1 cellular context compared by ENCODE assay signal in the genomic region with DNA sequence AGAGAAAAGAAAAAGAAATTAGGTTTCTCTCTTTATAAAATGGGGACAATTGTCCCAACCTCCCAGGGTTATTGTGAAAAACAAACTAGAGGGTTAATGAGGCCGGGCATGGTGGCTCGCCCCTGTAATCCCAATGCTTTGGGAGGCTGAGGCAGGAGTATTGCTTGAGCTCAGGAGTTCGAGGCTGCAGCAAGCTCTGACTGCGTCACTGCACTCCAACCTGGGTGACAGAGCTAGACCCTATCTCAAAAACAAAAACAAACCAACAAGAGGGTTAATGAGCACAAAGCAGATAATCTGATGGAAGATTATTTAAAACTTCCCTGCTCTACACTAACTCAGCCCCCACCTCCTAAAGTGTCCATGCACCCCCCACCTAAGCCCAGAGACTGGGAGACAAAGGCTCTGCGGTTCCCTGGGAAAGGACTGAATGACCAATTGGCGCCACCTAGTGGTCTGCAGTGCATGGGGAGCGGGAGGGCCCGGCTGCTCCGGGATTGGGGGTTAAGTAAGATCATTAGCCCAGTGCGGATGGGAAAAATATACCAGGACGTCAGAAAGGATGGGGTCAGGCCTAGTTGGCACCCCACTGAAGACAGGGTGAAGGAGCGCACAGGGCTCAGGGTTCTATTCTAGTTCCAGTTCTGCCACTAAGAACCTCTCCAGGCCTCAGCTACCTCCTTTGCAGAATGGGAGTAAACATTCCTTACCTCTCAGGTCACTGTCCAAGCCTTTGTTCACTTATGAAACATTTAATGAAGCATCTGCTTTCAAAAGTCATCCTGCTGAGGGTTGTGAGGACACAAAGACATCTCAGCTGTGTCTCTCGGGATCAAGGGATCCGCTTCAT.
TF ChIP-seq lines count a peak whose summit lies in the region.

No MANE protein-coding gene starts in this region.

TF ChIP-seq in HCT116, 20 proteins besides CTCF, POLR2A, EP300 and RAD21:
- no peak for TF ChIP-seq EGR1 (IDR thresholded peaks at IDR 0.05; ENCODE audit: low read depth)
- TF ChIP-seq, protein P1, sequence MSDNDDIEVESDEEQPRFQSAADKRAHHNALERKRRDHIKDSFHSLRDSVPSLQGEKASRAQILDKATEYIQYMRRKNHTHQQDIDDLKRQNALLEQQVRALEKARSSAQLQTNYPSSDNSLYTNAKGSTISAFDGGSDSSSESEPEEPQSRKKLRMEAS (IDR thresholded peaks at IDR 0.05): no peak
- no peak for TF ChIP-seq CBX3 (IDR thresholded peaks at IDR 0.05; ENCODE audit: low read depth)
- no peak for TF ChIP-seq YY1 (IDR thresholded peaks at IDR 0.05; ENCODE audit: extremely low read depth, insufficient replicate concordance, low read depth, low read length)
- TF ChIP-seq SIN3A (IDR thresholded peaks at IDR 0.05; ENCODE audit: low read depth): no peak
- no peak for TF ChIP-seq EZH2 (IDR thresholded peaks at IDR 0.05)
- no peak for TF ChIP-seq FOSL1 (IDR thresholded peaks at IDR 0.05; ENCODE audit: low read depth)
- no peak for TF ChIP-seq JUND (IDR thresholded peaks at IDR 0.05)
- no peak for TF ChIP-seq ATF3 (IDR thresholded peaks at IDR 0.05)
- TF ChIP-seq SP1 (IDR thresholded peaks at IDR 0.05; ENCODE audit: low read depth): no peak
- TF ChIP-seq POLR2AphosphoS5 (IDR thresholded peaks at IDR 0.05; ENCODE audit: low read depth, low read length): no peak
- no peak for TF ChIP-seq ZFX (IDR thresholded peaks at IDR 0.05)
- TF ChIP-seq EZH2phosphoT487 (IDR thresholded peaks at IDR 0.05; ENCODE audit: borderline replicate concordance): no peak
- TF ChIP-seq ZBTB33 (IDR thresholded peaks at IDR 0.05; ENCODE audit: extremely low read depth, insufficient replicate concordance, low read length): no peak
- TF ChIP-seq ELF1 (IDR thresholded peaks at IDR 0.05; ENCODE audit: borderline replicate concordance, low read depth): no peak
- TF ChIP-seq SRF (IDR thresholded peaks at IDR 0.05; ENCODE audit: low read depth): no peak
- TF ChIP-seq ZNF274 (IDR thresholded peaks at IDR 0.05; ENCODE audit: low read depth, low read length): no peak
- TF ChIP-seq TCF7L2 (IDR thresholded peaks at IDR 0.05; ENCODE audit: borderline replicate concordance, extremely low read depth, insufficient read depth, insufficient read length): no peak
- TF ChIP-seq REST (IDR thresholded peaks at IDR 0.05; ENCODE audit: low read depth): no peak
- no peak for TF ChIP-seq CEBPB (IDR thresholded peaks at IDR 0.05; ENCODE audit: low read depth)
